In genomic region chr15:98526094-98526493, GRCh38 we compare ENCODE assay signal across 23 cellular contexts.
DNase-seq lines count a peak whose midpoint lies in the region; ATAC-seq and TF ChIP-seq lines count a peak whose summit lies in the region.
"Had no signal": no experiment of that assay in that cellular context is flagged by ENCODE, and none has a peak within 500 bp of the region (broad histone marks: within the 10 kb centered on the region; RNA-seq: fewer than 3 reads in every experiment).

No MANE protein-coding gene starts in this region.

- no peak for TF ChIP-seq POLR2A in sigmoid colon (IDR thresholded peaks at IDR 0.05)

- H3K4me3 ChIP-seq in GM23248 (no peak overlapping the region), fibroblast of lung (replicated peaks in 1 of 4; ENCODE audit: control extremely low read depth in 1 of 4, insufficient read depth in 1 of 4, low read depth in 3 of 4, low read length in 4 of 4) (no peak overlapping the region), muscle layer of duodenum (ENCODE audit: low read depth in 1 of 2, low read length in 2 of 2) (no peak overlapping the region), sigmoid colon (peak overlapping the region in 2 of 4 donors; percentile 18 to 19), SJCRH30 (no peak overlapping the region), PC-3 (ENCODE audit: low read length) (no peak overlapping the region)

- H3K4me1 ChIP-seq in GM23248 (ENCODE audit: insufficient read depth): no peaks in the 10 kb centered on the region
- H3K4me1 ChIP-seq in fibroblast of lung (ENCODE audit: control insufficient read depth, extremely low read depth, insufficient read depth, low read length): peaks cover 2% of the 10 kb centered on the region
- no peaks in the 10 kb centered on the region for H3K4me1 ChIP-seq in muscle layer of duodenum (ENCODE audit: control insufficient read depth in 1 of 2, insufficient read depth in 2 of 2, low read length in 2 of 2)
- peaks cover 0 to 17% (median 16%) of the 10 kb centered on the region in 4 donors for H3K4me1 ChIP-seq in sigmoid colon
- no peaks in the 10 kb centered on the region for H3K4me1 ChIP-seq in SJCRH30
- H3K4me1 ChIP-seq in PC-3 (ENCODE audit: insufficient read depth, low read length): no peaks in the 10 kb centered on the region
- H3K4me1 ChIP-seq: BE2C had no signal

- H3K27me3 ChIP-seq in GM23248 (replicated peaks; ENCODE audit: insufficient read depth) (0 out of 2 replicates have a peak, but pooled peaks cover 20% of the 10 kb centered on the region), fibroblast of lung (ENCODE audit: control insufficient read depth, insufficient read depth, low read length) (no peaks in the 10 kb centered on the region), muscle layer of duodenum (ENCODE audit: low read depth, low read length) (no peaks in the 10 kb centered on the region), sigmoid colon (no peaks in the 10 kb centered on the region), SJCRH30 (0 out of 2 replicates have a peak, but pooled peaks cover 10% of the 10 kb centered on the region), PC-3 (ENCODE audit: low read length) (peaks cover 39% of the 10 kb centered on the region)

- POLR2A ChIA-PET in PC-3 (lab: Charles Lee; ENCODE audit: unreplicated experiment): no interaction called here

- WGBS in GM23248 (ENCODE audit: low coverage in 1 of 2, low lambda C conversion rate in 2 of 2, missing lambda C conversion rate in 2 of 2), 2 experiments: 85 to 87% methylated on average over 8 of the region's 8 CpGs
- WGBS in sigmoid colon, 2 donors: 86 to 88% methylated on average over 8 of the region's 8 CpGs

- no peak for ATAC-seq in PC-3
- ATAC-seq: Panc1 had no signal

- H3K9me3 ChIP-seq in GM23248 (ENCODE audit: low read depth) (no peaks in the 10 kb centered on the region), fibroblast of lung (ENCODE audit: control insufficient read depth, insufficient read depth, low read depth, low read length) (no peaks in the 10 kb centered on the region), muscle layer of duodenum (ENCODE audit: control insufficient read depth in 1 of 2, low read length in 2 of 2) (no peaks in the 10 kb centered on the region), sigmoid colon (no peaks in the 10 kb centered on the region), SJCRH30 (replicated peaks) (no peaks in the 10 kb centered on the region), PC-3 (ENCODE audit: low read length) (no peaks in the 10 kb centered on the region)
- H3K9me3 ChIP-seq: BE2C had no signal

- H3K36me3 ChIP-seq in GM23248 (ENCODE audit: low read depth): no peaks in the 10 kb centered on the region
- H3K36me3 ChIP-seq in fibroblast of lung (ENCODE audit: control insufficient read depth, insufficient read depth, low read length): no peaks in the 10 kb centered on the region
- H3K36me3 ChIP-seq in muscle layer of duodenum (ENCODE audit: control insufficient read depth in 1 of 2, insufficient read depth in 2 of 2, low read length in 2 of 2): no peaks in the 10 kb centered on the region
- no peaks in the 10 kb centered on the region for H3K36me3 ChIP-seq in sigmoid colon
- H3K36me3 ChIP-seq in SJCRH30: no peaks in the 10 kb centered on the region
- H3K36me3 ChIP-seq in PC-3 (ENCODE audit: low read depth, low read length): no peaks in the 10 kb centered on the region
- H3K36me3 ChIP-seq: BE2C had no signal

- H3K9ac ChIP-seq in GM23248 (no peak overlapping the region), fibroblast of lung (ENCODE audit: insufficient read depth, low read length) (no peak overlapping the region), PC-3 (ENCODE audit: low read length) (no peak overlapping the region)

- H3K9me2 ChIP-seq in GM23248 (ENCODE audit: insufficient read depth): no peaks in the 10 kb centered on the region
- no peaks in the 10 kb centered on the region for H3K9me2 ChIP-seq in PC-3 (replicated peaks; ENCODE audit: low read length)

- TF ChIP-seq CTCF in fibroblast of lung (conservative IDR thresholded peaks at IDR 0.05 in 1 of 2, IDR thresholded peaks at IDR 0.05 in 1 of 2; ENCODE audit: low read depth in 1 of 2, low read length in 2 of 2) (no peak), sigmoid colon (IDR thresholded peaks at IDR 0.05) (no peak), PC-3 (conservative IDR thresholded peaks at IDR 0.05; ENCODE audit: low read depth, low read length) (no peak)

- no peak for TF ChIP-seq EP300 in sigmoid colon (IDR thresholded peaks at IDR 0.05)

- no peaks in the 10 kb centered on the region for H3F3A ChIP-seq in GM23248 (ENCODE audit: insufficient read depth)
- no peaks in the 10 kb centered on the region for H3F3A ChIP-seq in PC-3 (ENCODE audit: low read length, unreplicated experiment)

- no peak overlapping the region for H3K4me2 ChIP-seq in GM23248 (ENCODE audit: unreplicated experiment)
- H3K4me2 ChIP-seq in fibroblast of lung (ENCODE audit: extremely low read depth, insufficient read depth, low read length): no peak overlapping the region
- no peak overlapping the region for H3K4me2 ChIP-seq in PC-3 (ENCODE audit: low read length)

- DNase-seq in GM23248 (no peak), fibroblast of lung (ENCODE audit: low read depth in 2 of 2) (no peak), sigmoid colon (no peak), NCI-H2029 treated with DMSO at 0.1 percent for 48 hours (lab: John Stamatoyannopoulos, UW) (no peak), SJCRH30 (no peak), KG1 (lab: John Stamatoyannopoulos, UW) (no peak), PC-3 (no peak)
- DNase-seq: 8988T, ACHN, BE2C, Calu3, DND-41, Kasumi-1, MV-4-11, NCI-H1105, NCI-H1436 treated with DMSO at 0.1 percent for 48 hours, NCI-H2029, NCI-H526 treated with DMSO at 0.1 percent for 48 hours, SHP77 had no signal

- H2AFZ ChIP-seq in GM23248: peak overlapping the region; percentile 65; the same call in 1 of the 2 replicates
- peak overlapping the region; percentile 76 for H2AFZ ChIP-seq in fibroblast of lung (ENCODE audit: low read length)
- no peak overlapping the region for H2AFZ ChIP-seq in PC-3 (ENCODE audit: low read length)

- H3K79me2 ChIP-seq in GM23248 (ENCODE audit: insufficient read depth) (no peaks in the 10 kb centered on the region), fibroblast of lung (ENCODE audit: control insufficient read depth, insufficient read depth, low read length) (no peaks in the 10 kb centered on the region), PC-3 (ENCODE audit: low read length) (no peaks in the 10 kb centered on the region)

- H3K27ac ChIP-seq in GM23248 (no peak overlapping the region), fibroblast of lung (ENCODE audit: insufficient read depth, low read length) (no peak overlapping the region), muscle layer of duodenum (ENCODE audit: low read length) (peak overlapping the region; percentile 34), sigmoid colon (peak overlapping the region in 3 of 4 donors; percentile 32 to 70 (median 54)), SJCRH30 (no peak overlapping the region), PC-3 (ENCODE audit: low read length) (no peak overlapping the region)
- H3K27ac ChIP-seq: HL-60, RWPE1 had no signal

- in situ Hi-C loops in GM23248 (cut with MboI): no loop called here

- H4K20me1 ChIP-seq in GM23248 (ENCODE audit: insufficient read depth) (no peaks in the 10 kb centered on the region), fibroblast of lung (ENCODE audit: control insufficient read depth, extremely low read depth, insufficient read depth, low read length) (no peaks in the 10 kb centered on the region), PC-3 (ENCODE audit: low read length) (no peaks in the 10 kb centered on the region)

- intact Hi-C loops in sigmoid colon (cut with DNase I) (no loop called here), PC-3 (cut with micrococcal nuclease) (no loop called here)

- CTCF ChIA-PET in PC-3 (lab: Charles Lee): no interaction called here

- BruUV-seq in PC-3 (replicated peaks; lab: Mats Ljungman, UMichigan): no TSS peak

Comparison
In these comparisons a context has a peak if more than half of its experiments do, and no peak if none do; other contexts are left out.
1. H3K27ac ChIP-seq: peak in muscle layer of duodenum (single experiment) and sigmoid colon (3 of 4); none in GM23248 (single experiment), fibroblast of lung (single experiment), SJCRH30 (single experiment) and PC-3 (single experiment).